ENCODE assay signal across 1 cellular context in the genomic region with DNA sequence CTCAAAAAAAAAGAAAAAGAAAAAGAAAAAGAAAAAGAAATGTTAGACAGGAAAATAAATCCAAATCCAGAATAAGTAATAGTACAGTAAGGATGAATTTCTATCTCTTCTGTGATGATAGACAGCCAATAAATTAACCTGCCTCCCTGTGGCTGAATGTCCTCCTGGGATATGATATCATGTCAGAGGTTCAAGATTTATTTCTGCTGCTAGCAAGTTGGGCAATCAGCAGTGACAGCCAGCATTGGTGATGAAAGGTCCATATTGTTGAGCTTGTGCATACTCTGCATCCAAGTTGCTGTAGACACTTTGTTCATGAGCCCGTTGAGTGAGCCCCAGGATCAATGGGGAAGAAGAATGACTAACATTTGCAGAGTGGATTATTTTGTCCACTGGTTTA.
TF ChIP-seq lines count a peak whose summit lies in the region.

No MANE protein-coding gene starts in this region.

TF ChIP-seq in K562, 482 proteins besides CTCF, POLR2A, EP300 and RAD21 (continued from another document and continues in another):
- TF ChIP-seq, protein P1, sequence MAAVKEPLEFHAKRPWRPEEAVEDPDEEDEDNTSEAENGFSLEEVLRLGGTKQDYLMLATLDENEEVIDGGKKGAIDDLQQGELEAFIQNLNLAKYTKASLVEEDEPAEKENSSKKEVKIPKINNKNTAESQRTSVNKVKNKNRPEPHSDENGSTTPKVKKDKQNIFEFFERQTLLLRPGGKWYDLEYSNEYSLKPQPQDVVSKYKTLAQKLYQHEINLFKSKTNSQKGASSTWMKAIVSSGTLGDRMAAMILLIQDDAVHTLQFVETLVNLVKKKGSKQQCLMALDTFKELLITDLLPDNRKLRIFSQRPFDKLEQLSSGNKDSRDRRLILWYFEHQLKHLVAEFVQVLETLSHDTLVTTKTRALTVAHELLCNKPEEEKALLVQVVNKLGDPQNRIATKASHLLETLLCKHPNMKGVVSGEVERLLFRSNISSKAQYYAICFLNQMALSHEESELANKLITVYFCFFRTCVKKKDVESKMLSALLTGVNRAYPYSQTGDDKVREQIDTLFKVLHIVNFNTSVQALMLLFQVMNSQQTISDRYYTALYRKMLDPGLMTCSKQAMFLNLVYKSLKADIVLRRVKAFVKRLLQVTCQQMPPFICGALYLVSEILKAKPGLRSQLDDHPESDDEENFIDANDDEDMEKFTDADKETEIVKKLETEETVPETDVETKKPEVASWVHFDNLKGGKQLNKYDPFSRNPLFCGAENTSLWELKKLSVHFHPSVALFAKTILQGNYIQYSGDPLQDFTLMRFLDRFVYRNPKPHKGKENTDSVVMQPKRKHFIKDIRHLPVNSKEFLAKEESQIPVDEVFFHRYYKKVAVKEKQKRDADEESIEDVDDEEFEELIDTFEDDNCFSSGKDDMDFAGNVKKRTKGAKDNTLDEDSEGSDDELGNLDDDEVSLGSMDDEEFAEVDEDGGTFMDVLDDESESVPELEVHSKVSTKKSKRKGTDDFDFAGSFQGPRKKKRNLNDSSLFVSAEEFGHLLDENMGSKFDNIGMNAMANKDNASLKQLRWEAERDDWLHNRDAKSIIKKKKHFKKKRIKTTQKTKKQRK (IDR thresholded peaks at IDR 0.05; ENCODE audit: borderline replicate concordance, low read depth, low read length), result no peak
- no peak for TF ChIP-seq POU5F1 (IDR thresholded peaks at IDR 0.05; ENCODE audit: borderline replicate concordance, low read depth, low read length, partially characterized antibody)
- no peak for TF ChIP-seq CSDE1 (IDR thresholded peaks at IDR 0.05)
- TF ChIP-seq ZNF324 (CRISPR knock-in tag; IDR thresholded peaks at IDR 0.05), result no peak
- TF ChIP-seq RBM25 (IDR thresholded peaks at IDR 0.05; ENCODE audit: low read depth, low read length, severe bottlenecking), result no peak
- no peak for TF ChIP-seq CEBPG (CRISPR knock-in tag; IDR thresholded peaks at IDR 0.05)
- peak; percentile 50 to 76; a peak in 3 of 4 replicates for TF ChIP-seq CEBPG (tag; conservative IDR thresholded peaks at IDR 0.05 in 1 of 2, IDR thresholded peaks at IDR 0.05 in 1 of 2)
- no peak for TF ChIP-seq SRF (CRISPR knock-in tag; IDR thresholded peaks at IDR 0.05)
- TF ChIP-seq MEIS2 (IDR thresholded peaks at IDR 0.05; ENCODE audit: partially characterized antibody), result peak; percentile 90
- TF ChIP-seq TEAD2 (tag; IDR thresholded peaks at IDR 0.05), result no peak
- no peak for TF ChIP-seq TAF15 (IDR thresholded peaks at IDR 0.05; ENCODE audit: low read depth, low read length)
- TF ChIP-seq, protein P2, sequence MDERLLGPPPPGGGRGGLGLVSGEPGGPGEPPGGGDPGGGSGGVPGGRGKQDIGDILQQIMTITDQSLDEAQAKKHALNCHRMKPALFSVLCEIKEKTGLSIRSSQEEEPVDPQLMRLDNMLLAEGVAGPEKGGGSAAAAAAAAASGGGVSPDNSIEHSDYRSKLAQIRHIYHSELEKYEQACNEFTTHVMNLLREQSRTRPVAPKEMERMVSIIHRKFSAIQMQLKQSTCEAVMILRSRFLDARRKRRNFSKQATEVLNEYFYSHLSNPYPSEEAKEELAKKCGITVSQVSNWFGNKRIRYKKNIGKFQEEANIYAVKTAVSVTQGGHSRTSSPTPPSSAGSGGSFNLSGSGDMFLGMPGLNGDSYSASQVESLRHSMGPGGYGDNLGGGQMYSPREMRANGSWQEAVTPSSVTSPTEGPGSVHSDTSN (CRISPR knock-in tag; IDR thresholded peaks at IDR 0.05; ENCODE audit: low read depth), result no peak
- TF ChIP-seq, protein P2 (tag; conservative IDR thresholded peaks at IDR 0.05; ENCODE audit: low read depth), result peak; percentile 95
- no peak for TF ChIP-seq HEY1 (CRISPR knock-in tag; IDR thresholded peaks at IDR 0.05; ENCODE audit: borderline replicate concordance)
- no peak for TF ChIP-seq TGIF2 (CRISPR knock-in tag; IDR thresholded peaks at IDR 0.05)
- peak; percentile 86 for TF ChIP-seq CEBPB (tag; IDR thresholded peaks at IDR 0.05)
- TF ChIP-seq NFXL1 (CRISPR knock-in tag; IDR thresholded peaks at IDR 0.05), result no peak
- no peak for TF ChIP-seq ZNF184 (CRISPR knock-in tag; IDR thresholded peaks at IDR 0.05)
- no peak for TF ChIP-seq HDAC1 (IDR thresholded peaks at IDR 0.05)
- TF ChIP-seq GTF2E2 (tag; IDR thresholded peaks at IDR 0.05), result no peak
- no peak for TF ChIP-seq KAT8 (IDR thresholded peaks at IDR 0.05; ENCODE audit: low read depth)
- no peak for TF ChIP-seq YBX1 (IDR thresholded peaks at IDR 0.05)
- TF ChIP-seq POLR2AphosphoS2 (IDR thresholded peaks at IDR 0.05; ENCODE audit: low read length), result no peak
- TF ChIP-seq, protein P3, sequence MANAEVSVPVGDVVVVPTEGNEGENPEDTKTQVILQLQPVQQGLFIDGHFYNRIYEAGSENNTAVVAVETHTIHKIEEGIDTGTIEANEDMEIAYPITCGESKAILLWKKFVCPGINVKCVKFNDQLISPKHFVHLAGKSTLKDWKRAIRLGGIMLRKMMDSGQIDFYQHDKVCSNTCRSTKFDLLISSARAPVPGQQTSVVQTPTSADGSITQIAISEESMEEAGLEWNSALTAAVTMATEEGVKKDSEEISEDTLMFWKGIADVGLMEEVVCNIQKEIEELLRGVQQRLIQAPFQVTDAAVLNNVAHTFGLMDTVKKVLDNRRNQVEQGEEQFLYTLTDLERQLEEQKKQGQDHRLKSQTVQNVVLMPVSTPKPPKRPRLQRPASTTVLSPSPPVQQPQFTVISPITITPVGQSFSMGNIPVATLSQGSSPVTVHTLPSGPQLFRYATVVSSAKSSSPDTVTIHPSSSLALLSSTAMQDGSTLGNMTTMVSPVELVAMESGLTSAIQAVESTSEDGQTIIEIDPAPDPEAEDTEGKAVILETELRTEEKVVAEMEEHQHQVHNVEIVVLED (CRISPR knock-in tag; IDR thresholded peaks at IDR 0.05), result no peak
- no peak for TF ChIP-seq EHMT2 (IDR thresholded peaks at IDR 0.05)
- no peak for TF ChIP-seq RBM17 (IDR thresholded peaks at IDR 0.05; ENCODE audit: borderline replicate concordance, low read depth, low read length)
- TF ChIP-seq ZHX1 (conservative IDR thresholded peaks at IDR 0.05; ENCODE audit: low read length), result no peak
- TF ChIP-seq SMAD2 (IDR thresholded peaks at IDR 0.05; ENCODE audit: low read depth, low read length), result no peak
- TF ChIP-seq TCF3 (CRISPR knock-in tag; IDR thresholded peaks at IDR 0.05), result no peak
- TF ChIP-seq MGA (IDR thresholded peaks at IDR 0.05), result no peak
- TF ChIP-seq CTCFL (IDR thresholded peaks at IDR 0.05; ENCODE audit: borderline replicate concordance, insufficient read depth, low read depth, low read length, poor library complexity, severe bottlenecking), result no peak
- TF ChIP-seq FOXJ3 (CRISPR knock-in tag; IDR thresholded peaks at IDR 0.05), result no peak
- TF ChIP-seq SREBF1 (IDR thresholded peaks at IDR 0.05; ENCODE audit: borderline replicate concordance, low read depth, low read length), result no peak
- no peak for TF ChIP-seq ASH1L (IDR thresholded peaks at IDR 0.05; ENCODE audit: borderline replicate concordance, low read depth, partially characterized antibody)
- no peak for TF ChIP-seq SLC30A9 (CRISPR knock-in tag; IDR thresholded peaks at IDR 0.05)
